10 cellular contexts compared by ENCODE assay signal in genomic region chr15:31483924-31484368, GRCh38.
A peak's percentile ranks its signal among the peaks of the same experiment; 100 is the strongest.
DNase-seq lines count a peak whose midpoint lies in the region; ATAC-seq lines count a peak whose summit lies in the region.
"Had no signal": no experiment of that assay in that cellular context is flagged by ENCODE, and none has a peak within 500 bp of the region (broad histone marks: within the 10 kb centered on the region; RNA-seq: fewer than 3 reads in every experiment).

No MANE protein-coding gene starts in this region.

- CTCF ChIA-PET in activated naive CD4-positive, alpha-beta T cell treated with anti-CD3 and anti-CD28 coated beads, Interleukin-2, amount 10 ng/mL, durations not matched to agents 7 days and 5 days (lab: Charles Lee): interaction anchor here (1.4 to 4.2 kb wide), 4 partner anchors 11 to 118 kb away, joined by 6 to 26 read pairs (median 10); no protein-coding TSS in a partner anchor

- H3K27me3 Mint-ChIP-seq in stimulated activated naive CD8-positive, alpha-beta T cell treated with anti-CD3 and anti-CD28 coated beads, Interleukin-15, Interleukin-2, amounts not matched to agents 100 ng/mL and 50 ng/mL, for 24 hours: peaks cover 9% of the 10 kb centered on the region
- peaks cover 44% of the 10 kb centered on the region for H3K27me3 Mint-ChIP-seq in activated naive CD4-positive, alpha-beta T cell treated with anti-CD3 and anti-CD28 coated beads, Interleukin-2, amount 10 ng/mL, durations not matched to agents 7 days and 5 days
- peaks cover 0 to 6% (median 0%) of the 10 kb centered on the region in 5 donors for H3K27me3 Mint-ChIP-seq in naive thymus-derived CD8-positive, alpha-beta T cell

- peaks cover 66% of the 10 kb centered on the region for H3K4me1 Mint-ChIP-seq in stimulated activated naive CD8-positive, alpha-beta T cell treated with anti-CD3 and anti-CD28 coated beads, Interleukin-15, Interleukin-2, amounts not matched to agents 100 ng/mL and 50 ng/mL, for 24 hours (ENCODE audit: low read depth)
- peaks cover 69% of the 10 kb centered on the region for H3K4me1 Mint-ChIP-seq in activated naive CD4-positive, alpha-beta T cell treated with anti-CD3 and anti-CD28 coated beads, Interleukin-2, amount 10 ng/mL, durations not matched to agents 7 days and 5 days
- H3K4me1 Mint-ChIP-seq in naive thymus-derived CD8-positive, alpha-beta T cell: peaks cover 35 to 72% (median 62%) of the 10 kb centered on the region in 4 donors

- no peak for DNase-seq in stimulated activated naive CD8-positive, alpha-beta T cell treated with anti-CD3 and anti-CD28 coated beads, Interleukin-15, Interleukin-2, amounts not matched to agents 100 U/mL and 50 U/mL, for 24 hours
- DNase-seq in activated naive CD4-positive, alpha-beta T cell treated with anti-CD3 and anti-CD28 coated beads, Interleukin-2, amount 10 ng/mL, durations not matched to agents 7 days and 5 days: peak; percentile 64
- peak; percentile 23 to 74 (median 50) for DNase-seq in naive thymus-derived CD8-positive, alpha-beta T cell
- no peak for DNase-seq in NCI-H1694 treated with DMSO at 0.1 percent for 48 hours (lab: John Stamatoyannopoulos, UW)
- DNase-seq: psoas muscle had no signal

- no peaks in the 10 kb centered on the region for H3K9me3 Mint-ChIP-seq in stimulated activated naive CD8-positive, alpha-beta T cell treated with anti-CD3 and anti-CD28 coated beads, Interleukin-15, Interleukin-2, amounts not matched to agents 100 ng/mL and 50 ng/mL, for 24 hours
- no peaks in the 10 kb centered on the region for H3K9me3 Mint-ChIP-seq in activated naive CD4-positive, alpha-beta T cell treated with anti-CD3 and anti-CD28 coated beads, Interleukin-2, amount 10 ng/mL, durations not matched to agents 7 days and 5 days
- no peaks in the 10 kb centered on the region for H3K9me3 Mint-ChIP-seq in naive thymus-derived CD8-positive, alpha-beta T cell

- peak overlapping the region; percentile 80 for H3K4me3 Mint-ChIP-seq in stimulated activated naive CD8-positive, alpha-beta T cell treated with anti-CD3 and anti-CD28 coated beads, Interleukin-15, Interleukin-2, amounts not matched to agents 100 ng/mL and 50 ng/mL, for 24 hours
- peak overlapping the region; percentile 85 for H3K4me3 Mint-ChIP-seq in activated naive CD4-positive, alpha-beta T cell treated with anti-CD3 and anti-CD28 coated beads, Interleukin-2, amount 10 ng/mL, durations not matched to agents 7 days and 5 days
- peak overlapping the region; percentile 77 to 93 (median 88) for H3K4me3 Mint-ChIP-seq in naive thymus-derived CD8-positive, alpha-beta T cell

- POLR2A ChIA-PET in naive thymus-derived CD8-positive, alpha-beta T cell (lab: Charles Lee): interaction anchor here (0.6 to 7.3 kb wide), 28 partner anchors 10 to 284 kb away, joined by 3 to 168 read pairs (median 6); partner anchors contain the start of gene KLF13

- peak overlapping the region; percentile 90 for H3K27ac Mint-ChIP-seq in stimulated activated naive CD8-positive, alpha-beta T cell treated with anti-CD3 and anti-CD28 coated beads, Interleukin-15, Interleukin-2, amounts not matched to agents 100 ng/mL and 50 ng/mL, for 24 hours
- H3K27ac Mint-ChIP-seq in activated naive CD4-positive, alpha-beta T cell treated with anti-CD3 and anti-CD28 coated beads, Interleukin-2, amount 10 ng/mL, durations not matched to agents 7 days and 5 days: peak overlapping the region; percentile 94
- peak overlapping the region; percentile 69 to 95 (median 90) for H3K27ac Mint-ChIP-seq in naive thymus-derived CD8-positive, alpha-beta T cell

- peaks cover 14% of the 10 kb centered on the region for H3K36me3 Mint-ChIP-seq in stimulated activated naive CD8-positive, alpha-beta T cell treated with anti-CD3 and anti-CD28 coated beads, Interleukin-15, Interleukin-2, amounts not matched to agents 100 ng/mL and 50 ng/mL, for 24 hours (ENCODE audit: low read depth)
- peaks cover 31% of the 10 kb centered on the region for H3K36me3 Mint-ChIP-seq in activated naive CD4-positive, alpha-beta T cell treated with anti-CD3 and anti-CD28 coated beads, Interleukin-2, amount 10 ng/mL, durations not matched to agents 7 days and 5 days
- H3K36me3 Mint-ChIP-seq in naive thymus-derived CD8-positive, alpha-beta T cell: peaks cover 0 to 4% (median 0%) of the 10 kb centered on the region in 3 donors

- ATAC-seq in stimulated activated naive CD8-positive, alpha-beta T cell treated with anti-CD3 and anti-CD28 coated beads, Interleukin-15, Interleukin-2, amounts not matched to agents 100 U/mL and 50 U/mL, for 24 hours: no peak
- peak; percentile 52 to 59 for ATAC-seq in naive thymus-derived CD8-positive, alpha-beta T cell
- ATAC-seq in HG02981 (IDR thresholded peaks at IDR 0.05; ENCODE audit: unreplicated experiment): no peak
- no peak for ATAC-seq in HG03039 (IDR thresholded peaks at IDR 0.05; ENCODE audit: unreplicated experiment)
- ATAC-seq in esophagus mucosa: no peak
- ATAC-seq: HepG2 had no signal

Comparison
In these comparisons a context has a peak if more than half of its experiments do, and no peak if none do; other contexts are left out.
1. ATAC-seq: peak in naive thymus-derived CD8-positive, alpha-beta T cell (2 of 2); none in stimulated activated naive CD8-positive, alpha-beta T cell treated with anti-CD3 and anti-CD28 coated beads, Interleukin-15, Interleukin-2, amounts not matched to agents 100 U/mL and 50 U/mL, for 24 hours (single experiment), HG02981 (single experiment), HG03039 (single experiment) and esophagus mucosa (single experiment).
2. DNase-seq: peak in activated naive CD4-positive, alpha-beta T cell treated with anti-CD3 and anti-CD28 coated beads, Interleukin-2, amount 10 ng/mL, durations not matched to agents 7 days and 5 days (single experiment) and naive thymus-derived CD8-positive, alpha-beta T cell (10 of 10); none in stimulated activated naive CD8-positive, alpha-beta T cell treated with anti-CD3 and anti-CD28 coated beads, Interleukin-15, Interleukin-2, amounts not matched to agents 100 U/mL and 50 U/mL, for 24 hours (single experiment) and NCI-H1694 treated with DMSO at 0.1 percent for 48 hours (single experiment).
3. Peak in every context shown above with its lines, with median percentiles within 50 percentile points of each other: H3K27ac Mint-ChIP-seq and H3K4me3 Mint-ChIP-seq.